Comparison of ENCODE assay signal across 12 cellular contexts in genomic region chr12:52945389-52946232, GRCh38. TPM values are rescaled to one million over a fixed set of nuclear protein-coding genes. Genes with fewer than 3 reads are reported as not detected.
DNase-seq lines count a peak whose midpoint lies in the region; ATAC-seq and TF ChIP-seq lines count a peak whose summit lies in the region.
"Had no signal": no experiment of that assay in that cellular context is flagged by ENCODE, and none has a peak within 500 bp of the region (broad histone marks: within the 10 kb centered on the region; RNA-seq: fewer than 3 reads in every experiment).

No MANE protein-coding gene starts in this region.

- H3K4me1 ChIP-seq in Peyer's patch: peaks cover 0 to 30% (median 0%) of the 10 kb centered on the region in 4 donors

- H3K27ac ChIP-seq in Peyer's patch (peak overlapping the region in 2 of 4 donors; percentile 37 to 43), epithelial cell of prostate (peak overlapping the region; percentile 57)
- H3K27ac ChIP-seq: esophagus squamous epithelium had no signal

- H3K4me1 Mint-ChIP-seq in neural crest cell: peaks cover 23% of the 10 kb centered on the region

- TF ChIP-seq POLR2A in Peyer's patch (IDR thresholded peaks at IDR 0.05): peak in 1 of 2 donors; percentile 26

- ATAC-seq in HG03159 (IDR thresholded peaks at IDR 0.05; ENCODE audit: unreplicated experiment): no peak
- ATAC-seq: activated T-cell treated with anti-CD3 and anti-CD28 coated beads, Interleukin-2, amount 50 U/mL, for 72 hours had no signal

- H3K27me3 Mint-ChIP-seq in neural crest cell (ENCODE audit: low read depth): peaks cover 24% of the 10 kb centered on the region

- TF ChIP-seq CTCF in Peyer's patch (IDR thresholded peaks at IDR 0.05) (no peak), neural crest cell (conservative IDR thresholded peaks at IDR 0.05) (no peak)

- no peaks in the 10 kb centered on the region for H3K27me3 ChIP-seq in Peyer's patch

- DNase-seq in Daoy (ENCODE audit: low read depth): peak; percentile 84
- peak in 2 of 3 donors; percentile 65 to 67 for DNase-seq in Peyer's patch
- no peak for DNase-seq in epithelial cell of prostate (ENCODE audit: low read depth, low spot score)
- no peak for DNase-seq in neural crest cell (ENCODE audit: low read depth, low spot score)
- DNase-seq in activated naive CD4-positive, alpha-beta T cell (lab: John Stamatoyannopoulos, UW): no peak
- no peak for DNase-seq in activated gamma-delta T cell treated with Interleukin-2 at 50 U/mL for 16 hours
- DNase-seq in T-helper 9 cell: no peak
- DNase-seq: activated T-cell treated with anti-CD3 and anti-CD28 coated beads, Interleukin-2, amount 50 U/mL, for 72 hours; esophagus squamous epithelium; stimulated activated CD8-positive, alpha-beta memory T cell treated with anti-CD3 and anti-CD28 coated beads, Interleukin-4, amount 100 ng/mL, for 48 hours had no signal

- H3K27ac Mint-ChIP-seq in neural crest cell (ENCODE audit: unreplicated experiment): peak overlapping the region; percentile 1
- H3K27ac Mint-ChIP-seq: activated T-cell treated with anti-CD3 and anti-CD28 coated beads, Interleukin-2, amount 50 U/mL, for 72 hours; T-helper 1 cell treated with Interleukin-12 subunit alpha and Interleukin-12 subunit beta and Interleukin-4 antibody, amounts not matched to agents 30 μg/mL and 1 μg/mL, for 36 hours had no signal

- no peaks in the 10 kb centered on the region for H3K36me3 Mint-ChIP-seq in neural crest cell (ENCODE audit: low read depth)

- H3K9me3 ChIP-seq in Peyer's patch: no peaks in the 10 kb centered on the region
- H3K9me3 ChIP-seq: esophagus squamous epithelium had no signal

- H3K4me3 ChIP-seq in Peyer's patch: no peak overlapping the region
- H3K4me3 ChIP-seq: esophagus squamous epithelium had no signal

- peak overlapping the region; percentile 23 for H3K4me3 Mint-ChIP-seq in neural crest cell
- H3K4me3 Mint-ChIP-seq: activated T-cell treated with anti-CD3 and anti-CD28 coated beads, Interleukin-2, amount 50 U/mL, for 72 hours; T-helper 1 cell treated with Interleukin-12 subunit alpha and Interleukin-12 subunit beta and Interleukin-4 antibody, amounts not matched to agents 30 μg/mL and 1 μg/mL, for 36 hours had no signal

- H3K9me3 Mint-ChIP-seq in neural crest cell: no peaks in the 10 kb centered on the region
- H3K9me3 Mint-ChIP-seq: activated T-cell treated with anti-CD3 and anti-CD28 coated beads, Interleukin-2, amount 50 U/mL, for 72 hours; T-helper 1 cell treated with Interleukin-12 subunit alpha and Interleukin-12 subunit beta and Interleukin-4 antibody, amounts not matched to agents 30 μg/mL and 1 μg/mL, for 36 hours had no signal

- peaks cover 0 to under 1% (median 0%) of the 10 kb centered on the region in 3 donors for H3K36me3 ChIP-seq in Peyer's patch

RNA-seq across cellular contexts. Expression of gene KRT18, which starts 3.3 kb away (rescaled TPM):
- total RNA-seq in Daoy (2014; rRNA removed; shearing (Covaris generic)): 1,090 and 1,158 TPM in 2 replicates
- 100 to 1,000 TPM; 320 to 614 (median 477) TPM for total RNA-seq in Peyer's patch
- 6.4 and 6.9 TPM in 2 replicates for total RNA-seq in neural crest cell

RNA-seq across cellular contexts. Expression of gene KRT8, which starts 40.7 kb away (rescaled TPM):
- total RNA-seq in Daoy (2014; rRNA removed; shearing (Covaris generic)): 107 and 111 TPM in 2 replicates
- 1,000 to 10,000 TPM; 1,046 to 2,452 (median 2,098) TPM for total RNA-seq in Peyer's patch
- 8.3 and 10.3 TPM in 2 replicates for total RNA-seq in neural crest cell

Comparison
In these comparisons a context has a peak if more than half of its experiments do, and no peak if none do; other contexts are left out.
1. DNase-seq: peak in Daoy (single experiment) and Peyer's patch (2 of 3); none in epithelial cell of prostate (single experiment), neural crest cell (single experiment), activated naive CD4-positive, alpha-beta T cell (0 of 4), activated gamma-delta T cell treated with Interleukin-2 at 50 U/mL for 16 hours (single experiment) and T-helper 9 cell (single experiment).
2. RNA of gene KRT18, which starts 3.3 kb away (total RNA-seq): 1,090 to 1,158 TPM in Daoy and 320 to 614 TPM in Peyer's patch; 6.4 to 6.9 TPM in neural crest cell; every median in the first group is over 10 times any median in the second.